Comparison of ENCODE assay signal across 21 cellular contexts in genomic region chr11:123173856-123174186, GRCh38. TPM values are rescaled to one million over a fixed set of nuclear protein-coding genes. Genes with fewer than 3 reads are reported as not detected.
DNase-seq lines count a peak whose midpoint lies in the region; ATAC-seq and TF ChIP-seq lines count a peak whose summit lies in the region.
"Had no signal": no experiment of that assay in that cellular context is flagged by ENCODE, and none has a peak within 500 bp of the region (broad histone marks: within the 10 kb centered on the region; RNA-seq: fewer than 3 reads in every experiment).

No MANE protein-coding gene starts in this region.

- peak overlapping the region; percentile 28 for H3K27ac Mint-ChIP-seq in mesothelial cell of epicardium
- no peak overlapping the region for H3K27ac Mint-ChIP-seq in WTC11
- H3K27ac Mint-ChIP-seq: activated naive CD8-positive, alpha-beta T cell treated with anti-CD3 and anti-CD28 coated beads, Interleukin-2, amount 50 U/mL, for 24 hours; CD8-positive, alpha-beta T cell; GM23338; T-helper 17 cell had no signal

- H3K27me3 Mint-ChIP-seq in mesothelial cell of epicardium (ENCODE audit: low read depth) = peaks cover 1% of the 10 kb centered on the region
- no peaks in the 10 kb centered on the region for H3K27me3 Mint-ChIP-seq in WTC11 (ENCODE audit: low read depth)
- H3K27me3 Mint-ChIP-seq: activated naive CD8-positive, alpha-beta T cell treated with anti-CD3 and anti-CD28 coated beads, Interleukin-2, amount 50 U/mL, for 24 hours had no signal

- CTCF ChIA-PET in IMR-90 (lab: Yijun Ruan, JAX) = interaction anchor here (0.5 to 2.8 kb wide), 4 partner anchors 9 to 88 kb away, joined by 3 to 8 read pairs (median 5); no protein-coding TSS in a partner anchor
- CTCF ChIA-PET in WTC11 (lab: Charles Lee) = interaction anchor here (0.5 to 2.3 kb wide), 3 partner anchors 10 to 522 kb away, joined by 3 to 8 read pairs (median 4); no protein-coding TSS in a partner anchor

- H3K27ac ChIP-seq in IMR-90 (ENCODE audit: insufficient read depth, low read length) = peak overlapping the region; percentile 95
- H3K27ac ChIP-seq in breast epithelium = peak overlapping the region; percentile 46 to 68
- peak overlapping the region; percentile 68 to 79 for H3K27ac ChIP-seq in thoracic aorta

- BruUV-seq in IMR-90 (replicated peaks; lab: Mats Ljungman, UMichigan) = no TSS peak

- TF ChIP-seq RAD21 in IMR-90 (IDR thresholded peaks at IDR 0.05; ENCODE audit: low read length) = no peak

- WGBS in IMR-90 (ENCODE audit: extremely low coverage in 2 of 2, insufficient read length in 1 of 2), 2 experiments = no CpG with 5 or more reads among the region's 3 CpGs

- TF ChIP-seq POLR2A in IMR-90 (IDR thresholded peaks at IDR 0.05; ENCODE audit: low read depth, low read length) (0 out of 2 replicates have a peak, but pooled peaks have one; percentile 27), breast epithelium (IDR thresholded peaks at IDR 0.05) (no peak)

- peak overlapping the region; percentile 87 for H3K18ac ChIP-seq in IMR-90 (ENCODE audit: low read depth, low read length)

- H3K9ac ChIP-seq in IMR-90 (ENCODE audit: low read depth, low read length) = peak overlapping the region; percentile 20

- H3K36me3 Mint-ChIP-seq in mesothelial cell of epicardium (no peaks in the 10 kb centered on the region), WTC11 (peaks cover 5% of the 10 kb centered on the region; the same call in 1 of the 2 replicates)
- H3K36me3 Mint-ChIP-seq: CD8-positive, alpha-beta T cell had no signal

- peak overlapping the region; percentile 96 for H2BK120ac ChIP-seq in IMR-90 (ENCODE audit: low read depth, low read length)

- H3K4me3 ChIP-seq in IMR-90 (ENCODE audit: insufficient read depth, low read depth, low read length) (no peak overlapping the region), breast epithelium (no peak overlapping the region), thoracic aorta (no peak overlapping the region)
- H3K4me3 ChIP-seq: GM12878, GM23338 had no signal

- H3K14ac ChIP-seq in IMR-90 (replicated peaks; ENCODE audit: low read depth, low read length) = peak overlapping the region; percentile 89

- TF ChIP-seq CTCF in IMR-90 (conservative IDR thresholded peaks at IDR 0.05; ENCODE audit: low read depth, low read length) = no peak
- no peak for TF ChIP-seq CTCF in breast epithelium (IDR thresholded peaks at IDR 0.05)
- no peak for TF ChIP-seq CTCF in mesothelial cell of epicardium (IDR thresholded peaks at IDR 0.05; ENCODE audit: unreplicated experiment)
- TF ChIP-seq CTCF in thoracic aorta (IDR thresholded peaks at IDR 0.05) = no peak
- TF ChIP-seq CTCF in WTC11 (IDR thresholded peaks at IDR 0.05) = no peak

- H3K23ac ChIP-seq in IMR-90 (ENCODE audit: low read depth, low read length) = peak overlapping the region; percentile 92

- peaks cover 3% of the 10 kb centered on the region; the same call in 1 of the 2 replicates for H4K20me1 ChIP-seq in IMR-90 (ENCODE audit: insufficient read depth, low read length)

- H3K56ac ChIP-seq in IMR-90 (ENCODE audit: extremely low read depth, insufficient read depth, low read length) = peak overlapping the region; percentile 86

- peak overlapping the region; percentile 93 for H2BK20ac ChIP-seq in IMR-90 (ENCODE audit: low read depth, low read length)

- H3K27me3 ChIP-seq in IMR-90 (ENCODE audit: control insufficient read depth, insufficient read depth, low read length) = no peaks in the 10 kb centered on the region
- no peaks in the 10 kb centered on the region for H3K27me3 ChIP-seq in breast epithelium
- no peaks in the 10 kb centered on the region for H3K27me3 ChIP-seq in thoracic aorta (replicated peaks; ENCODE audit: insufficient read depth)

- peak overlapping the region; percentile 92 for H3K4ac ChIP-seq in IMR-90 (ENCODE audit: low read depth, low read length)

- peak overlapping the region; percentile 87 for H4K5ac ChIP-seq in IMR-90 (ENCODE audit: low read depth, low read length)

- H4K91ac ChIP-seq in IMR-90 (ENCODE audit: insufficient read depth, low read depth, low read length) = peak overlapping the region; percentile 97

- peaks cover 34% of the 10 kb centered on the region for H3K36me3 ChIP-seq in IMR-90 (ENCODE audit: control insufficient read depth, insufficient read depth, low read length)
- H3K36me3 ChIP-seq in breast epithelium = no peaks in the 10 kb centered on the region
- no peaks in the 10 kb centered on the region for H3K36me3 ChIP-seq in thoracic aorta

- H2BK15ac ChIP-seq in IMR-90 (ENCODE audit: low read depth, low read length) = peak overlapping the region; percentile 97

- H3K9me1 ChIP-seq in IMR-90 (ENCODE audit: insufficient read depth, low read length) = peaks cover 36% of the 10 kb centered on the region

- peaks cover 34 to 74% of the 10 kb centered on the region in 2 experiments for H3K79me1 ChIP-seq in IMR-90 (ENCODE audit: low read depth in 1 of 2, low read length in 2 of 2)

- H3K9me3 ChIP-seq in IMR-90 (ENCODE audit: control insufficient read depth, insufficient read depth, low read length) (no peaks in the 10 kb centered on the region), breast epithelium (no peaks in the 10 kb centered on the region), thoracic aorta (no peaks in the 10 kb centered on the region)

- H3K4me1 ChIP-seq in IMR-90 (ENCODE audit: control insufficient read depth, insufficient read depth, low read length) (peaks cover 28% of the 10 kb centered on the region), breast epithelium (peaks cover 3 to 7% of the 10 kb centered on the region in 2 donors), thoracic aorta (ENCODE audit: control insufficient read depth in 1 of 2, low read depth in 2 of 2) (peaks cover 16 to 49% of the 10 kb centered on the region in 2 donors)

- intact Hi-C loops in IMR-90 (cut with micrococcal nuclease) = loop anchor here (1.0 kb wide), 1 partner anchor 14 kb away; no protein-coding TSS in a partner anchor
- intact Hi-C loops in breast epithelium (cut with DNase I; ENCODE audit: low total_unique reads) = no loop called here

- H4K8ac ChIP-seq in IMR-90 (ENCODE audit: low read depth in 2 of 2, low read length in 2 of 2) = peak overlapping the region; percentile 92 to 95

- POLR2A ChIA-PET in IMR-90 (lab: Charles Lee; ENCODE audit: unreplicated experiment) (interaction anchor here (1.5 kb wide), 1 partner anchor 19 kb away, joined by 3 read pairs; no protein-coding TSS in a partner anchor), WTC11 (lab: Charles Lee) (no interaction called here)

- dilution Hi-C loops in IMR-90 (cut with HindIII; ENCODE audit: low sequenced_read_pairs, unreplicated experiment) = no loop called here

- H2BK5ac ChIP-seq in IMR-90 (ENCODE audit: low read depth, low read length, poor library complexity, severe bottlenecking) = peak overlapping the region; percentile 97

- DNase-seq in IMR-90 (no peak), breast epithelium (ENCODE audit: low spot score in 2 of 2) (no peak), mesothelial cell of epicardium (ENCODE audit: low spot score in 2 of 2, unreplicated experiment in 2 of 2) (no peak), thoracic aorta (ENCODE audit: low spot score) (no peak), WTC11 (ENCODE audit: low spot score) (no peak)
- DNase-seq: activated CD4-positive, alpha-beta T cell treated with anti-CD3 and anti-CD28 coated beads, Interleukin-2, amount 50 U/mL, for 1 hour; activated effector memory CD4-positive, alpha-beta T cell treated with anti-CD3 and anti-CD28 coated beads, Interleukin-2, amount 50 U/mL, for 16 hours; activated naive CD8-positive, alpha-beta T cell treated with anti-CD3 and anti-CD28 coated beads, Interleukin-2, amount 50 U/mL, for 24 hours; CD8-positive, alpha-beta T cell; DMS53; effector CD4-positive, alpha-beta T cell; KBM-7; NCI-H187; NCI-H748 treated with DMSO at 0.1 percent for 48 hours; SHP77 treated with DMSO at 0.1 percent for 48 hours; T-helper 17 cell had no signal

- H3K9me3 Mint-ChIP-seq in mesothelial cell of epicardium = no peaks in the 10 kb centered on the region
- H3K9me3 Mint-ChIP-seq in WTC11 = no peaks in the 10 kb centered on the region
- H3K9me3 Mint-ChIP-seq: activated naive CD8-positive, alpha-beta T cell treated with anti-CD3 and anti-CD28 coated beads, Interleukin-2, amount 50 U/mL, for 24 hours; CD8-positive, alpha-beta T cell; central memory CD8-positive, alpha-beta T cell; GM23338 had no signal

- peak overlapping the region; percentile 12 for H2AK9ac ChIP-seq in IMR-90 (replicated peaks; ENCODE audit: low read depth, low read length, poor library complexity)

- H3K4me1 Mint-ChIP-seq in mesothelial cell of epicardium (peaks cover 13% of the 10 kb centered on the region), WTC11 (peaks cover 60% of the 10 kb centered on the region)
- H3K4me1 Mint-ChIP-seq: activated naive CD8-positive, alpha-beta T cell treated with anti-CD3 and anti-CD28 coated beads, Interleukin-2, amount 50 U/mL, for 24 hours; central memory CD8-positive, alpha-beta T cell; T-helper 17 cell had no signal

- in situ Hi-C loops in IMR-90 (cut with MboI; ENCODE audit: low sequenced_read_pairs) = loop anchor here (10.0 kb wide), 1 partner anchor 71 kb away; no protein-coding TSS in a partner anchor

- H3K4me3 Mint-ChIP-seq in mesothelial cell of epicardium (no peak overlapping the region), WTC11 (no peak overlapping the region)
- H3K4me3 Mint-ChIP-seq: activated naive CD8-positive, alpha-beta T cell treated with anti-CD3 and anti-CD28 coated beads, Interleukin-2, amount 50 U/mL, for 24 hours; CD8-positive, alpha-beta T cell; central memory CD8-positive, alpha-beta T cell; GM23338; T-helper 17 cell had no signal

- H3K4me2 ChIP-seq in IMR-90 (ENCODE audit: low read depth, low read length) = peak overlapping the region; percentile 29
- H3K4me2 ChIP-seq: GM23338 had no signal

- peak overlapping the region; percentile 99; the same call in 1 of the 2 replicates for H2AK5ac ChIP-seq in IMR-90 (ENCODE audit: low read depth, low read length)

- ATAC-seq in IMR-90 (ENCODE audit: low read depth) = no peak
- ATAC-seq in thoracic aorta (ENCODE audit: insufficient number of reproducible peaks, low FRiP score, low read depth) = no peak
- ATAC-seq in HG03135 (IDR thresholded peaks at IDR 0.05; ENCODE audit: unreplicated experiment) = no peak
- ATAC-seq in WTC11 = no peak
- no peak for ATAC-seq in HG03280 (IDR thresholded peaks at IDR 0.05; ENCODE audit: unreplicated experiment)
- ATAC-seq: activated naive CD8-positive, alpha-beta T cell treated with anti-CD3 and anti-CD28 coated beads, Interleukin-2, amount 50 U/mL, for 24 hours; CD8-positive, alpha-beta T cell; GM12878; GM23338; T-helper 17 cell had no signal

- no peak overlapping the region for H2AFZ ChIP-seq in IMR-90 (replicated peaks; ENCODE audit: low read length, poor library complexity)
- H2AFZ ChIP-seq: GM23338 had no signal

TF ChIP-seq in WTC11, 78 proteins besides CTCF, POLR2A, EP300 and RAD21 (continues in another document):
- TF ChIP-seq CBFB (CRISPR knock-in tag; IDR thresholded peaks at IDR 0.05; ENCODE audit: low read depth) = no peak

RNA-seq across cellular contexts. Expression of gene CLMP, which starts 21.2 kb away (rescaled TPM):
- total RNA-seq in IMR-90 (2012; rRNA removed) = 54.7 and 56.1 TPM in 2 replicates
- polyA plus RNA-seq in IMR-90 (2012; rRNA removed) = 78.9 and 95.7 TPM in 2 replicates
- 50.5 and 121 TPM in 2 replicates for polyA plus RNA-seq in IMR-90 (2012; cell fraction: cytosol; rRNA removed)
- 20.7 and 92.9 TPM in 2 replicates for polyA plus RNA-seq in IMR-90 (2012; cell fraction: nucleus; rRNA removed; ENCODE audit: low replicate concordance)
- 100 to 1,000 TPM in 1 of 3 donors, 10 to 100 TPM in 2; 70.8 to 241 (median 82.9) TPM for total RNA-seq in breast epithelium
- 16.3 to 18.9 TPM (median 18.0 TPM) in 3 replicates for total RNA-seq in mesothelial cell of epicardium
- total RNA-seq in thoracic aorta = 100 to 1,000 TPM in 1 of 2 donors, 10 to 100 TPM in 1; 48.3 to 126 TPM
- total RNA-seq in WTC11 (2021) = 14.3 to 20.0 TPM (median 18.2 TPM) in 3 replicates
